1 cellular context compared by ENCODE assay signal in the genomic region with DNA sequence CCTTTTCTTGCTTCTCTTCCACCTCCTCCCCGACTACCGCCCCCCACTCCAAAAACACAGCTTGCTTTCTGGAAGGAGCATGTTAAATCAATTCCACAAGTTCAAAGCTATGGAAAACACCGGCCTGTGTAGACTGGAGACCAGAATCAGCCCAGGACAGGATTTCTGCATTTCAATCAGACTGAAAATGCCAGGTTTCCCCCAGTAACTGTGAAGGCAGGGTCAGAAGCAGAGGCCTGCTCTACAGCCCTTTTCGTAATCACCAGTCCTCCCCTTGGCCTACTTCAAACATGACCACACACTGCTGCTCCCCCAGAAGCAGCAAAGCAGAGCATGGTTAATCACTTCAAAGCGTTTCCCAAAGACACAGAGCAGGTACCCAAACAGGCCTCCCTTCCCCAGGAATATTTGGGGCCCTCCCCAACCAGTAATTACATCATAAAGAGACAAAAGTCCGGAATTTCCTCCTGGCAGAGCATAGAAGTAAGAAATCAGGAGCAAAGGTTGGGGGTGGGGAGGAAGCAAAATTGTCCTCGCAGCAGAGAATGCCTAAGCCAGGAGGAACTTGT.
A peak's percentile ranks its signal among the peaks of the same experiment; 100 is the strongest.
TF ChIP-seq lines count a peak whose summit lies in the region.

No MANE protein-coding gene starts in this region.

TF ChIP-seq in HepG2, 621 proteins besides CTCF, POLR2A, EP300 and RAD21 (continued from another document and continues in another):
- TF ChIP-seq, protein P1, sequence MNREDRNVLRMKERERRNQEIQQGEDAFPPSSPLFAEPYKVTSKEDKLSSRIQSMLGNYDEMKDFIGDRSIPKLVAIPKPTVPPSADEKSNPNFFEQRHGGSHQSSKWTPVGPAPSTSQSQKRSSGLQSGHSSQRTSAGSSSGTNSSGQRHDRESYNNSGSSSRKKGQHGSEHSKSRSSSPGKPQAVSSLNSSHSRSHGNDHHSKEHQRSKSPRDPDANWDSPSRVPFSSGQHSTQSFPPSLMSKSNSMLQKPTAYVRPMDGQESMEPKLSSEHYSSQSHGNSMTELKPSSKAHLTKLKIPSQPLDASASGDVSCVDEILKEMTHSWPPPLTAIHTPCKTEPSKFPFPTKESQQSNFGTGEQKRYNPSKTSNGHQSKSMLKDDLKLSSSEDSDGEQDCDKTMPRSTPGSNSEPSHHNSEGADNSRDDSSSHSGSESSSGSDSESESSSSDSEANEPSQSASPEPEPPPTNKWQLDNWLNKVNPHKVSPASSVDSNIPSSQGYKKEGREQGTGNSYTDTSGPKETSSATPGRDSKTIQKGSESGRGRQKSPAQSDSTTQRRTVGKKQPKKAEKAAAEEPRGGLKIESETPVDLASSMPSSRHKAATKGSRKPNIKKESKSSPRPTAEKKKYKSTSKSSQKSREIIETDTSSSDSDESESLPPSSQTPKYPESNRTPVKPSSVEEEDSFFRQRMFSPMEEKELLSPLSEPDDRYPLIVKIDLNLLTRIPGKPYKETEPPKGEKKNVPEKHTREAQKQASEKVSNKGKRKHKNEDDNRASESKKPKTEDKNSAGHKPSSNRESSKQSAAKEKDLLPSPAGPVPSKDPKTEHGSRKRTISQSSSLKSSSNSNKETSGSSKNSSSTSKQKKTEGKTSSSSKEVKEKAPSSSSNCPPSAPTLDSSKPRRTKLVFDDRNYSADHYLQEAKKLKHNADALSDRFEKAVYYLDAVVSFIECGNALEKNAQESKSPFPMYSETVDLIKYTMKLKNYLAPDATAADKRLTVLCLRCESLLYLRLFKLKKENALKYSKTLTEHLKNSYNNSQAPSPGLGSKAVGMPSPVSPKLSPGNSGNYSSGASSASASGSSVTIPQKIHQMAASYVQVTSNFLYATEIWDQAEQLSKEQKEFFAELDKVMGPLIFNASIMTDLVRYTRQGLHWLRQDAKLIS (CRISPR knock-in tag; IDR thresholded peaks at IDR 0.05) = no peak
- TF ChIP-seq KDM2A (CRISPR knock-in tag; IDR thresholded peaks at IDR 0.05; ENCODE audit: borderline replicate concordance, low read depth) = no peak; the same call in 1 of the 2 replicates
- TF ChIP-seq ZNF792 (CRISPR knock-in tag; IDR thresholded peaks at IDR 0.05) = peak; percentile 58; the same call in 1 of the 2 replicates
- no peak for TF ChIP-seq BRCA1 (CRISPR knock-in tag; IDR thresholded peaks at IDR 0.05)
- TF ChIP-seq HES4 (CRISPR knock-in tag; IDR thresholded peaks at IDR 0.05; ENCODE audit: borderline replicate concordance) = peak; percentile 73; the same call in 1 of the 2 replicates
- no peak for TF ChIP-seq DNMT1 (CRISPR knock-in tag; IDR thresholded peaks at IDR 0.05)
- TF ChIP-seq AGO1 (IDR thresholded peaks at IDR 0.05; ENCODE audit: low read depth, low read length, poor library complexity, severe bottlenecking) = no peak
- 0 out of 2 replicates have a peak, but pooled peaks have one; percentile 47 for TF ChIP-seq ZMYM2 (CRISPR knock-in tag; IDR thresholded peaks at IDR 0.05)
- peak; percentile 38 for TF ChIP-seq CCAR2 (optimal IDR thresholded peaks at IDR 0.05; ENCODE audit: low read depth, low read length)
- TF ChIP-seq, protein P2, sequence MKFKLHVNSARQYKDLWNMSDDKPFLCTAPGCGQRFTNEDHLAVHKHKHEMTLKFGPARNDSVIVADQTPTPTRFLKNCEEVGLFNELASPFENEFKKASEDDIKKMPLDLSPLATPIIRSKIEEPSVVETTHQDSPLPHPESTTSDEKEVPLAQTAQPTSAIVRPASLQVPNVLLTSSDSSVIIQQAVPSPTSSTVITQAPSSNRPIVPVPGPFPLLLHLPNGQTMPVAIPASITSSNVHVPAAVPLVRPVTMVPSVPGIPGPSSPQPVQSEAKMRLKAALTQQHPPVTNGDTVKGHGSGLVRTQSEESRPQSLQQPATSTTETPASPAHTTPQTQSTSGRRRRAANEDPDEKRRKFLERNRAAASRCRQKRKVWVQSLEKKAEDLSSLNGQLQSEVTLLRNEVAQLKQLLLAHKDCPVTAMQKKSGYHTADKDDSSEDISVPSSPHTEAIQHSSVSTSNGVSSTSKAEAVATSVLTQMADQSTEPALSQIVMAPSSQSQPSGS (CRISPR knock-in tag; IDR thresholded peaks at IDR 0.05) = peak; percentile 93
- TF ChIP-seq ZNF446 (CRISPR knock-in tag; IDR thresholded peaks at IDR 0.05) = peak; percentile 79; the same call in 1 of the 2 replicates
- TF ChIP-seq SKI (IDR thresholded peaks at IDR 0.05; ENCODE audit: partially characterized antibody) = peak; percentile 65
- TF ChIP-seq, protein P3, sequence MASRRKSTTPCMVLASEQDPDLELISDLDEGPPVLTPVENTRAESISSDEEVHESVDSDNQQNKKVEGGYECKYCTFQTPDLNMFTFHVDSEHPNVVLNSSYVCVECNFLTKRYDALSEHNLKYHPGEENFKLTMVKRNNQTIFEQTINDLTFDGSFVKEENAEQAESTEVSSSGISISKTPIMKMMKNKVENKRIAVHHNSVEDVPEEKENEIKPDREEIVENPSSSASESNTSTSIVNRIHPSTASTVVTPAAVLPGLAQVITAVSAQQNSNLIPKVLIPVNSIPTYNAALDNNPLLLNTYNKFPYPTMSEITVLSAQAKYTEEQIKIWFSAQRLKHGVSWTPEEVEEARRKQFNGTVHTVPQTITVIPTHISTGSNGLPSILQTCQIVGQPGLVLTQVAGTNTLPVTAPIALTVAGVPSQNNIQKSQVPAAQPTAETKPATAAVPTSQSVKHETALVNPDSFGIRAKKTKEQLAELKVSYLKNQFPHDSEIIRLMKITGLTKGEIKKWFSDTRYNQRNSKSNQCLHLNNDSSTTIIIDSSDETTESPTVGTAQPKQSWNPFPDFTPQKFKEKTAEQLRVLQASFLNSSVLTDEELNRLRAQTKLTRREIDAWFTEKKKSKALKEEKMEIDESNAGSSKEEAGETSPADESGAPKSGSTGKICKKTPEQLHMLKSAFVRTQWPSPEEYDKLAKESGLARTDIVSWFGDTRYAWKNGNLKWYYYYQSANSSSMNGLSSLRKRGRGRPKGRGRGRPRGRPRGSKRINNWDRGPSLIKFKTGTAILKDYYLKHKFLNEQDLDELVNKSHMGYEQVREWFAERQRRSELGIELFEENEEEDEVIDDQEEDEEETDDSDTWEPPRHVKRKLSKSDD (CRISPR knock-in tag; IDR thresholded peaks at IDR 0.05; ENCODE audit: low read depth) = 0 out of 2 replicates have a peak, but pooled peaks have one; percentile 29
- TF ChIP-seq, protein P4, sequence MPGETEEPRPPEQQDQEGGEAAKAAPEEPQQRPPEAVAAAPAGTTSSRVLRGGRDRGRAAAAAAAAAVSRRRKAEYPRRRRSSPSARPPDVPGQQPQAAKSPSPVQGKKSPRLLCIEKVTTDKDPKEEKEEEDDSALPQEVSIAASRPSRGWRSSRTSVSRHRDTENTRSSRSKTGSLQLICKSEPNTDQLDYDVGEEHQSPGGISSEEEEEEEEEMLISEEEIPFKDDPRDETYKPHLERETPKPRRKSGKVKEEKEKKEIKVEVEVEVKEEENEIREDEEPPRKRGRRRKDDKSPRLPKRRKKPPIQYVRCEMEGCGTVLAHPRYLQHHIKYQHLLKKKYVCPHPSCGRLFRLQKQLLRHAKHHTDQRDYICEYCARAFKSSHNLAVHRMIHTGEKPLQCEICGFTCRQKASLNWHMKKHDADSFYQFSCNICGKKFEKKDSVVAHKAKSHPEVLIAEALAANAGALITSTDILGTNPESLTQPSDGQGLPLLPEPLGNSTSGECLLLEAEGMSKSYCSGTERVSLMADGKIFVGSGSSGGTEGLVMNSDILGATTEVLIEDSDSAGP (CRISPR knock-in tag; IDR thresholded peaks at IDR 0.05; ENCODE audit: borderline replicate concordance) = no peak
- TF ChIP-seq EEA1 (CRISPR knock-in tag; IDR thresholded peaks at IDR 0.05; ENCODE audit: borderline replicate concordance) = peak; percentile 81; the same call in 1 of the 2 replicates
- TF ChIP-seq ARID2 (CRISPR knock-in tag; IDR thresholded peaks at IDR 0.05; ENCODE audit: borderline replicate concordance) = no peak
- TF ChIP-seq KDM5B (CRISPR knock-in tag; IDR thresholded peaks at IDR 0.05; ENCODE audit: borderline replicate concordance) = no peak; the same call in 1 of the 2 replicates
- TF ChIP-seq ZNF430 (CRISPR knock-in tag; IDR thresholded peaks at IDR 0.05) = peak; percentile 79
- no peak for TF ChIP-seq ZNF883 (CRISPR knock-in tag; IDR thresholded peaks at IDR 0.05; ENCODE audit: not compliant biosample characterization)
- TF ChIP-seq, protein P5, sequence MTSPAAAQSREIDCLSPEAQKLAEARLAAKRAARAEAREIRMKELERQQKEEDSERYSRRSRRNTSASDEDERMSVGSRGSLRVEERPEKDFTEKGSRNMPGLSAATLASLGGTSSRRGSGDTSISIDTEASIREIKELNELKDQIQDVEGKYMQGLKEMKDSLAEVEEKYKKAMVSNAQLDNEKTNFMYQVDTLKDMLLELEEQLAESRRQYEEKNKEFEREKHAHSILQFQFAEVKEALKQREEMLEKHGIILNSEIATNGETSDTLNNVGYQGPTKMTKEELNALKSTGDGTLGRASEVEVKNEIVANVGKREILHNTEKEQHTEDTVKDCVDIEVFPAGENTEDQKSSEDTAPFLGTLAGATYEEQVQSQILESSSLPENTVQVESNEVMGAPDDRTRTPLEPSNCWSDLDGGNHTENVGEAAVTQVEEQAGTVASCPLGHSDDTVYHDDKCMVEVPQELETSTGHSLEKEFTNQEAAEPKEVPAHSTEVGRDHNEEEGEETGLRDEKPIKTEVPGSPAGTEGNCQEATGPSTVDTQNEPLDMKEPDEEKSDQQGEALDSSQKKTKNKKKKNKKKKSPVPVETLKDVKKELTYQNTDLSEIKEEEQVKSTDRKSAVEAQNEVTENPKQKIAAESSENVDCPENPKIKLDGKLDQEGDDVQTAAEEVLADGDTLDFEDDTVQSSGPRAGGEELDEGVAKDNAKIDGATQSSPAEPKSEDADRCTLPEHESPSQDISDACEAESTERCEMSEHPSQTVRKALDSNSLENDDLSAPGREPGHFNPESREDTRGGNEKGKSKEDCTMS (CRISPR knock-in tag; conservative IDR thresholded peaks at IDR 0.05) = no peak
- peak; percentile 95 for TF ChIP-seq ZNF263 (CRISPR knock-in tag; IDR thresholded peaks at IDR 0.05)
- TF ChIP-seq HNF4A (CRISPR knock-in tag; IDR thresholded peaks at IDR 0.05) = peak; percentile 93
- TF ChIP-seq XBP1 (CRISPR knock-in tag; IDR thresholded peaks at IDR 0.05) = no peak
- peak; percentile 32; the same call in 1 of the 2 replicates for TF ChIP-seq REPIN1 (CRISPR knock-in tag; IDR thresholded peaks at IDR 0.05; ENCODE audit: borderline replicate concordance, low read depth)
- no peak for TF ChIP-seq ZBTB42 (CRISPR knock-in tag; IDR thresholded peaks at IDR 0.05)
- TF ChIP-seq, protein P6, sequence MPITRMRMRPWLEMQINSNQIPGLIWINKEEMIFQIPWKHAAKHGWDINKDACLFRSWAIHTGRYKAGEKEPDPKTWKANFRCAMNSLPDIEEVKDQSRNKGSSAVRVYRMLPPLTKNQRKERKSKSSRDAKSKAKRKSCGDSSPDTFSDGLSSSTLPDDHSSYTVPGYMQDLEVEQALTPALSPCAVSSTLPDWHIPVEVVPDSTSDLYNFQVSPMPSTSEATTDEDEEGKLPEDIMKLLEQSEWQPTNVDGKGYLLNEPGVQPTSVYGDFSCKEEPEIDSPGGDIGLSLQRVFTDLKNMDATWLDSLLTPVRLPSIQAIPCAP (CRISPR knock-in tag; IDR thresholded peaks at IDR 0.05; ENCODE audit: low read depth) = no peak
- TF ChIP-seq EZH2 (conservative IDR thresholded peaks at IDR 0.05; ENCODE audit: low read depth, low read length) = no peak
- TF ChIP-seq ZNF615 (CRISPR knock-in tag; IDR thresholded peaks at IDR 0.05; ENCODE audit: borderline replicate concordance) = no peak
- TF ChIP-seq PITX1 (CRISPR knock-in tag; IDR thresholded peaks at IDR 0.05) = peak; percentile 88
- TF ChIP-seq ZNF674 (CRISPR knock-in tag; IDR thresholded peaks at IDR 0.05; ENCODE audit: low read depth) = no peak
- peak; percentile 82 for TF ChIP-seq ZNF572 (CRISPR knock-in tag; IDR thresholded peaks at IDR 0.05)
- TF ChIP-seq, protein P7, sequence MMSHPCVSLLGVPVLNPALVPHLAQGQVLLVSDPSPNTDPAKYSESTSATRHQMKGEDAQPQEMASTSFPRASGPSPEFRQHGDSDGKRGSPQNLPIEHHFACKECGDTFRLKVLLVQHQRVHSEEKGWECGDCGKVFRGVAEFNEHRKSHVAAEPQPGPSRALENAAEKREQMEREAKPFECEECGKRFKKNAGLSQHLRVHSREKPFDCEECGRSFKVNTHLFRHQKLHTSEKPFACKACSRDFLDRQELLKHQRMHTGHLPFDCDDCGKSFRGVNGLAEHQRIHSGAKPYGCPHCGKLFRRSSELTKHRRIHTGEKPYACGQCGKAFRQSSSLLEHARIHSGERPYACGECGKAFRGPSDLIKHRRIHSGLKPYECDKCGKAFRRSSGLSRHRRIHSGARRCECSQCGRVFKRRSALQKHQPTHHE (CRISPR knock-in tag; IDR thresholded peaks at IDR 0.05; ENCODE audit: borderline replicate concordance) = no peak; the same call in 1 of the 2 replicates
- TF ChIP-seq RFX3 (CRISPR knock-in tag; IDR thresholded peaks at IDR 0.05) = no peak
- peak; percentile 77; the same call in 1 of the 2 replicates for TF ChIP-seq MTA1 (CRISPR knock-in tag; IDR thresholded peaks at IDR 0.05; ENCODE audit: borderline replicate concordance)
- TF ChIP-seq MED13 (CRISPR knock-in tag; IDR thresholded peaks at IDR 0.05) = peak; percentile 83
- TF ChIP-seq ZNF460 (CRISPR knock-in tag; IDR thresholded peaks at IDR 0.05; ENCODE audit: borderline replicate concordance) = peak; percentile 66; the same call in 1 of the 2 replicates
- no peak for TF ChIP-seq RBFOX2 (IDR thresholded peaks at IDR 0.05; ENCODE audit: low read depth, low read length)
- TF ChIP-seq NFE2L2 (IDR thresholded peaks at IDR 0.05; ENCODE audit: low read length) = no peak
- TF ChIP-seq PRMT3 (CRISPR knock-in tag; IDR thresholded peaks at IDR 0.05; ENCODE audit: borderline replicate concordance, low read depth) = 0 out of 2 replicates have a peak, but pooled peaks have one; percentile 32
- TF ChIP-seq ZNF350 (CRISPR knock-in tag; IDR thresholded peaks at IDR 0.05; ENCODE audit: borderline replicate concordance, low read depth) = peak; percentile 72; the same call in 1 of the 2 replicates
- peak; percentile 49 for TF ChIP-seq ZNF143 (CRISPR knock-in tag; IDR thresholded peaks at IDR 0.05)
- TF ChIP-seq, protein P8, sequence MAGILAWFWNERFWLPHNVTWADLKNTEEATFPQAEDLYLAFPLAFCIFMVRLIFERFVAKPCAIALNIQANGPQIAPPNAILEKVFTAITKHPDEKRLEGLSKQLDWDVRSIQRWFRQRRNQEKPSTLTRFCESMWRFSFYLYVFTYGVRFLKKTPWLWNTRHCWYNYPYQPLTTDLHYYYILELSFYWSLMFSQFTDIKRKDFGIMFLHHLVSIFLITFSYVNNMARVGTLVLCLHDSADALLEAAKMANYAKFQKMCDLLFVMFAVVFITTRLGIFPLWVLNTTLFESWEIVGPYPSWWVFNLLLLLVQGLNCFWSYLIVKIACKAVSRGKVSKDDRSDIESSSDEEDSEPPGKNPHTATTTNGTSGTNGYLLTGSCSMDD (CRISPR knock-in tag; IDR thresholded peaks at IDR 0.05) = no peak
- TF ChIP-seq, protein P9, sequence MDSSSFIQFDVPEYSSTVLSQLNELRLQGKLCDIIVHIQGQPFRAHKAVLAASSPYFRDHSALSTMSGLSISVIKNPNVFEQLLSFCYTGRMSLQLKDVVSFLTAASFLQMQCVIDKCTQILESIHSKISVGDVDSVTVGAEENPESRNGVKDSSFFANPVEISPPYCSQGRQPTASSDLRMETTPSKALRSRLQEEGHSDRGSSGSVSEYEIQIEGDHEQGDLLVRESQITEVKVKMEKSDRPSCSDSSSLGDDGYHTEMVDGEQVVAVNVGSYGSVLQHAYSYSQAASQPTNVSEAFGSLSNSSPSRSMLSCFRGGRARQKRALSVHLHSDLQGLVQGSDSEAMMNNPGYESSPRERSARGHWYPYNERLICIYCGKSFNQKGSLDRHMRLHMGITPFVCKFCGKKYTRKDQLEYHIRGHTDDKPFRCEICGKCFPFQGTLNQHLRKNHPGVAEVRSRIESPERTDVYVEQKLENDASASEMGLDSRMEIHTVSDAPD (CRISPR knock-in tag; IDR thresholded peaks at IDR 0.05) = no peak; the same call in 1 of the 2 replicates
- peak; percentile 74; the same call in 1 of the 2 replicates for TF ChIP-seq TRIM24 (CRISPR knock-in tag; IDR thresholded peaks at IDR 0.05)
- TF ChIP-seq AHR (CRISPR knock-in tag; IDR thresholded peaks at IDR 0.05) = 0 out of 2 replicates have a peak, but pooled peaks have one; percentile 67
- TF ChIP-seq ZNF879 (CRISPR knock-in tag; IDR thresholded peaks at IDR 0.05) = no peak
